ENCODE assay signal across 3 cellular contexts in genomic region chr15:43662293-43662692, GRCh38. TPM values are rescaled to one million over a fixed set of nuclear protein-coding genes. Genes with fewer than 3 reads are reported as not detected.
"Had no signal": no experiment of that assay in that cellular context is flagged by ENCODE, and none has a peak within 500 bp of the region (broad histone marks: within the 10 kb centered on the region; RNA-seq: fewer than 3 reads in every experiment).

No MANE protein-coding gene starts in this region.

RNA-seq across cellular contexts. Expression of gene CKMT1A, which starts 31.4 kb away (rescaled TPM):
- total RNA-seq: LHCN-M2, Right ventricle myocardium superior, SJSA1 had no signal

RNA-seq across cellular contexts. Expression of gene STRC, which starts 43.7 kb away (rescaled TPM):
- total RNA-seq: LHCN-M2, Right ventricle myocardium superior, SJSA1 had no signal
